ENCODE assay signal across 8 cellular contexts in the genomic region with DNA sequence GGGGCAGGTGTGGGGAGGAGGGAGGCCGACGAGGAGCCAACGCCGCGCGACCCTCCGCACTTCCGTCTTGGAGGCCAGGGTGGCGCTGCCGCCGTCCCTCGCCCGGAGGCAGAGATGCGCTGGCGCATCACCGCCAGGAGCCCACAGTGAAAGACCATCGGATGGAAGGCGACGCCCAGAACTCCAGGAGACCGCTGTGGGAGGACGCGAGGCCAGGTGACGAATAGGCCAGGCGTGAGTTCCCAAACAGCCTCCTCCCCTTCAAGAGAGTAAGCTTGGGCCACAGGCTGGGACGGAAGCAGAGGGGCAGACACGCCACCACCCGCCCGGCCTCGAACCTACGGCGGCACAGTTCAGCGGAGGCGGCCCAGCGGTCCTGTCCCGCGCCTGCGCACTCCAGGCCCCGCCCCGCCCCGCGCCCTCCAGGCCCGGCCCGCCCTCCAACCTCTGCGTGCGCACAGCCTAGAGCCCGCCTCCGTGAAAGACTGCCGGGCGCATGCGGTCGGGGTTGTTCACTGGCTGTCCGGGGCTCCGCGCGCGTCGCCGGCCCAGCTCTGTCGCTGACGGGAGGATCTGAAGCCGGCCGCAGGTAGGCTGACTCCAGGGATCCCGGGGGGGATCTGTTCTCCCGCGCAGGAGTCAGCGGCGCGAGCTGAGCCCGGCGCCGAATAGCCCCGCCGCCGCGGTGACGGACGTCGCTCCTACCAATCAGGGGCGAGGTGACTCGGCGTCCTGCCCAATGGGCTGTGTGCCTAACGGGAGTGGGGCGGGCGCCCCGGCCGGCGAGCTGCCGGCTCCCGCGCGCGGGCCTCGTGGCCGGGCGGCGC.
DNase-seq lines count a peak whose midpoint lies in the region; ATAC-seq and TF ChIP-seq lines count a peak whose summit lies in the region.

TSS of gene CTPS1 (plus strand) at position 456 of the 827 bp plus-strand sequence. CDS start 3,595 bp downstream, outside the sequence.

- in situ Hi-C loops in T47D (cut with HindIII; ENCODE audit: low pct_unique_long_range_greater_than_20kb, low sequenced_read_pairs) = no loop called here

- 0 out of 2 replicates have a peak, but pooled peaks have one; percentile 20 for TF ChIP-seq CTCF in VCaP (conservative IDR thresholded peaks at IDR 0.05)

- DNase-seq in AG08396 (ENCODE audit: low spot score) (peak; percentile 99), NCI-H2196 treated with DMSO at 0.1 percent for 48 hours (lab: John Stamatoyannopoulos, UW; ENCODE audit: unreplicated experiment) (peak; percentile 91), T47D (ENCODE audit: low read depth in 1 of 2, low spot score in 1 of 2) (peak; percentile 92 to 96)

- H3K27ac ChIP-seq in VCaP = peak within 1 kb of the TSS; percentile 94
- peak within 1 kb of the TSS; percentile 77 to 95 (median 89) for H3K27ac ChIP-seq in skin epidermis

- no peaks in the 10 kb centered on the region for H3K9me3 ChIP-seq in iPS-18c (ENCODE audit: control insufficient read depth, insufficient read depth, low read length)

- peak; percentile 89 for ATAC-seq in GM18907 (IDR thresholded peaks at IDR 0.05; ENCODE audit: unreplicated experiment)
- peak; percentile 73 for ATAC-seq in HG03139 (IDR thresholded peaks at IDR 0.05; ENCODE audit: unreplicated experiment)

- H3K4me3 ChIP-seq in iPS-18c (ENCODE audit: insufficient read depth, low read depth, low read length) (peak within 1 kb of the TSS; percentile 95), skin epidermis (peak within 1 kb of the TSS; percentile 55 to 87 (median 79))

Comparison
In these comparisons a context has a peak if more than half of its experiments do, and no peak if none do; other contexts are left out.
1. Peak in every context shown above with its lines: DNase-seq, ATAC-seq, H3K4me3 ChIP-seq and H3K27ac ChIP-seq.